28 cellular contexts compared by ENCODE assay signal in genomic region chr10:128400564-128400963, GRCh38.
"Had no signal": no experiment of that assay in that cellular context is flagged by ENCODE, and none has a peak within 500 bp of the region (broad histone marks: within the 10 kb centered on the region; RNA-seq: fewer than 3 reads in every experiment).

No MANE protein-coding gene starts in this region.

- DNase-seq: activated CD4-positive, alpha-beta memory T cell treated with anti-CD3 and anti-CD28 coated beads, Interleukin-2, amount 10 ng/mL, durations not matched to agents 7 days and 5 days; activated CD4-positive, alpha-beta T cell treated with anti-CD3 and anti-CD28 coated beads, Interleukin-2, amount 10 ng/mL, durations not matched to agents 7 days and 5 days; activated gamma-delta T cell treated with Interleukin-2 at 50 U/mL for 16 hours; activated naive CD4-positive, alpha-beta T cell treated with anti-CD3 and anti-CD28 coated beads, Interleukin-2, amount 50 U/mL, for 16 hours; activated T-cell treated with anti-CD3 and anti-CD28 coated beads, Interleukin-2, amount 50 U/mL, for 4 hours; amniotic stem cell; brain microvascular endothelial cell; dorsolateral prefrontal cortex; effector memory CD4-positive, alpha-beta T cell; erythroblast; gastrocnemius medialis; glutamatergic neuron; left lung; mesendoderm; natural killer cell; occipital lobe; stimulated activated CD4-positive, alpha-beta T cell treated with anti-CD3 and anti-CD28 coated beads, Interleukin-2, amount 100 ng/mL, for 24 hours; stimulated activated naive CD4-positive, alpha-beta T cell; tibial artery had no signal

- H3K27me3 ChIP-seq: brain microvascular endothelial cell, gastrocnemius medialis, left lung, neural progenitor cell, right atrium auricular region, suprapubic skin, tibial artery had no signal

- H3K4me3 ChIP-seq: coronary artery, dorsolateral prefrontal cortex, gastrocnemius medialis, left lung, lung, neural progenitor cell, right atrium auricular region, smooth muscle cell, suprapubic skin, tibial artery had no signal

- H3K27ac ChIP-seq: brain microvascular endothelial cell, coronary artery, dorsolateral prefrontal cortex, gastrocnemius medialis, left lung, neural progenitor cell, parathyroid adenoma, right atrium auricular region, suprapubic skin, tibial artery, VCaP had no signal

- ATAC-seq: activated T-cell treated with anti-CD3 and anti-CD28 coated beads, Interleukin-2, amount 50 U/mL, for 4 hours; activated T-helper 17 cell treated with anti-CD3 and anti-CD28 coated beads, Interleukin-2, amount 50 U/mL, for 72 hours; gastrocnemius medialis; left lung; natural killer cell had no signal

- H3K4me1 ChIP-seq: left lung, neural progenitor cell, parathyroid adenoma, right atrium auricular region, suprapubic skin, tibial artery had no signal

- H3K36me3 ChIP-seq: brain microvascular endothelial cell, gastrocnemius medialis, left lung, neural progenitor cell, right atrium auricular region, suprapubic skin, tibial artery had no signal

- H3K9me3 ChIP-seq: gastrocnemius medialis, suprapubic skin had no signal
